In the genomic region with DNA sequence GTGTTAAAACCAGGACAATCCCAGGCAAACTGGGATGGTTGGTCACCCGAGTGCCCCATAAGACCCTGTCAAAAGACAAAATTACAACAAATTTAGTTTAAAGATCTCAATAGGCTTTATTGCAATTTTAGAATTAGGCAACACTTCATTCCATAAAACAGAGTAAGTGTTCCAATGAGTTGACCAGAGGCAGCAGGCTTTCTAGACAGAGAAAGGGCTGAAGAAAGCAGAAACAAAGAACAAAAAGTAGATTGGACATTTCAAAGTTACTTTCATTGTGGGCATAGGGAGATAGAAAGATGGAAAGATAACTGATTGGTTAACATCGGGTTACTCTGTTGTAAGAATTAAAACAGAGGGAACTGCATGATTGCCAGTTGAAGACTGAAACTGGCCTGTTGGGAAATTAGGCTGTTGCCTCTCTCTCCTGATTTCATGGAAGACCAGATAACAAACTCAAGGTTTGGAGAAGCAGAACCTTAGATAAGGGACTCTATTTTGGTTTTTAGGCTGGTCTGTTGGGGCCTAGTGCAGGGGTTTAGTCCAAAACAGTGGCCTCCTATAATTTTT, we compare ENCODE assay signal across 13 cellular contexts. TPM values are rescaled to one million over a fixed set of nuclear protein-coding genes. Genes with fewer than 3 reads are reported as not detected.
DNase-seq lines count a peak whose midpoint lies in the region; ATAC-seq, FAIRE-seq and TF ChIP-seq lines count a peak whose summit lies in the region.
"Had no signal": no experiment of that assay in that cellular context is flagged by ENCODE, and none has a peak within 500 bp of the region (broad histone marks: within the 10 kb centered on the region; RNA-seq: fewer than 3 reads in every experiment).

No MANE protein-coding gene starts in this region.

- H2AFZ ChIP-seq in mammary epithelial cell (ENCODE audit: low read depth, low read length) = no peak overlapping the region

- no peaks in the 10 kb centered on the region for H3K9me3 ChIP-seq in breast epithelium
- H3K9me3 ChIP-seq in mammary epithelial cell (replicated peaks; ENCODE audit: insufficient read depth, low read length) = no peaks in the 10 kb centered on the region
- H3K9me3 ChIP-seq in adipocyte (ENCODE audit: control insufficient read depth, low read length) = no peaks in the 10 kb centered on the region
- H3K9me3 ChIP-seq in muscle layer of duodenum (ENCODE audit: control insufficient read depth in 1 of 2, low read length in 2 of 2) = no peaks in the 10 kb centered on the region
- H3K9me3 ChIP-seq in upper lobe of left lung = no peaks in the 10 kb centered on the region

- intact Hi-C loops in breast epithelium (cut with DNase I; ENCODE audit: low total_unique reads) = no loop called here
- intact Hi-C loops in mammary epithelial cell (cut with micrococcal nuclease) = no loop called here

- H3K36me3 ChIP-seq in breast epithelium (no peaks in the 10 kb centered on the region), mammary epithelial cell (ENCODE audit: insufficient read depth, low read length) (no peaks in the 10 kb centered on the region), adipocyte (ENCODE audit: control insufficient read depth, insufficient read depth, low read length, severe bottlenecking) (no peaks in the 10 kb centered on the region), muscle layer of duodenum (ENCODE audit: control insufficient read depth in 1 of 2, insufficient read depth in 2 of 2, low read length in 2 of 2) (no peaks in the 10 kb centered on the region), upper lobe of left lung (no peaks in the 10 kb centered on the region)

- WGBS in mammary epithelial cell (ENCODE audit: low coverage, missing lambda C conversion rate) = 54% methylated on average over 2 of the region's 2 CpGs
- WGBS in upper lobe of left lung, 2 donors = 65 to 79% methylated on average over 2 of the region's 2 CpGs

- no peak overlapping the region for H3K4me3 ChIP-seq in breast epithelium
- H3K4me3 ChIP-seq in mammary epithelial cell (replicated peaks in 1 of 3; ENCODE audit: insufficient read depth in 1 of 3, low read depth in 2 of 3, low read length in 3 of 3) = no peak overlapping the region
- H3K4me3 ChIP-seq in adipocyte (ENCODE audit: low read length) = no peak overlapping the region
- no peak overlapping the region for H3K4me3 ChIP-seq in muscle layer of duodenum (ENCODE audit: low read depth in 1 of 2, low read length in 2 of 2)
- H3K4me3 ChIP-seq in upper lobe of left lung = no peak overlapping the region

- H3K27me3 ChIP-seq in breast epithelium (no peaks in the 10 kb centered on the region), mammary epithelial cell (ENCODE audit: insufficient read depth, low read length) (no peaks in the 10 kb centered on the region), adipocyte (replicated peaks; ENCODE audit: control insufficient read depth, insufficient read depth, low read length) (no peaks in the 10 kb centered on the region), muscle layer of duodenum (ENCODE audit: low read depth, low read length) (no peaks in the 10 kb centered on the region), upper lobe of left lung (no peaks in the 10 kb centered on the region)

- TF ChIP-seq EP300 in upper lobe of left lung (IDR thresholded peaks at IDR 0.05) = no peak

- no peaks in the 10 kb centered on the region for H3K79me2 ChIP-seq in mammary epithelial cell (ENCODE audit: insufficient read depth, low read length)

- H3K27ac ChIP-seq in breast epithelium (peak overlapping the region; percentile 44 to 76), mammary epithelial cell (ENCODE audit: insufficient read depth, low read depth, low read length) (no peak overlapping the region), muscle layer of duodenum (ENCODE audit: low read length) (peak overlapping the region; percentile 73), upper lobe of left lung (peak overlapping the region; percentile 27 to 80 (median 76))

- in situ Hi-C loops in mammary epithelial cell (cut with MboI; ENCODE audit: low sequenced_read_pairs in 2 of 2) = no loop called here
- in situ Hi-C loops in G401 (cut with HindIII; ENCODE audit: low sequenced_read_pairs) = no loop called here

- H3K9ac ChIP-seq in mammary epithelial cell (ENCODE audit: insufficient read depth, low read length) (no peak overlapping the region), adipocyte (ENCODE audit: low read length) (no peak overlapping the region)

- DNase-seq in breast epithelium (ENCODE audit: low spot score in 2 of 2) (no peak), mammary epithelial cell (no peak), adipocyte (ENCODE audit: low read depth) (peak; percentile 62), upper lobe of left lung (no peak), G401 (ENCODE audit: low spot score) (no peak), GM19239 (ENCODE audit: insufficient read length, low spot score) (no peak)
- DNase-seq: activated CD4-positive, alpha-beta T cell treated with anti-CD3 and anti-CD28 coated beads, Interleukin-2, amount 50 U/mL, for 48 hours; DND-41; effector CD4-positive, alpha-beta T cell; MM.1S; NCI-H510A had no signal

- H3K4me1 ChIP-seq in breast epithelium (no peaks in the 10 kb centered on the region), mammary epithelial cell (ENCODE audit: insufficient read depth, low read length) (no peaks in the 10 kb centered on the region), adipocyte (ENCODE audit: control insufficient read depth, insufficient read depth, low read length) (peaks cover 17% of the 10 kb centered on the region), muscle layer of duodenum (ENCODE audit: control insufficient read depth in 1 of 2, insufficient read depth in 2 of 2, low read length in 2 of 2) (peaks cover 4 to 11% of the 10 kb centered on the region in 2 donors), upper lobe of left lung (peaks cover 16 to 26% (median 20%) of the 10 kb centered on the region in 4 donors)

- no peak for FAIRE-seq in GM19239 (lab: Jason Lieb, UNC)

- dilution Hi-C loops in mammary epithelial cell (cut with HindIII; ENCODE audit: low sequenced_read_pairs) = no loop called here

- CTCF ChIA-PET in mammary epithelial cell (lab: Charles Lee; ENCODE audit: low non-redundant PET) = no interaction called here

- H4K20me1 ChIP-seq in mammary epithelial cell (ENCODE audit: insufficient read depth, low read length) = no peaks in the 10 kb centered on the region

- no peak overlapping the region for H3K4me2 ChIP-seq in mammary epithelial cell (ENCODE audit: insufficient read depth, low read depth, low read length)

- no peak for ATAC-seq in upper lobe of left lung (ENCODE audit: low FRiP score in 2 of 2)
- no peak for ATAC-seq in GM21360 (IDR thresholded peaks at IDR 0.05; ENCODE audit: unreplicated experiment)

- no peak for TF ChIP-seq CTCF in breast epithelium (IDR thresholded peaks at IDR 0.05)
- TF ChIP-seq CTCF in mammary epithelial cell (conservative IDR thresholded peaks at IDR 0.05 in 1 of 2, IDR thresholded peaks at IDR 0.05 in 1 of 2; ENCODE audit: extremely low read depth in 1 of 2, insufficient read depth in 1 of 2, low read depth in 1 of 2, low read length in 2 of 2) = no peak
- no peak for TF ChIP-seq CTCF in upper lobe of left lung (IDR thresholded peaks at IDR 0.05)

- no peak for TF ChIP-seq POLR2A in breast epithelium (IDR thresholded peaks at IDR 0.05)
- no peak for TF ChIP-seq POLR2A in upper lobe of left lung (IDR thresholded peaks at IDR 0.05)

- no TSS peak for BruUV-seq in mammary epithelial cell (replicated peaks; lab: Mats Ljungman, UMichigan)

RNA-seq across cellular contexts. Expression of gene ENTPD1, which starts 36.3 kb away (rescaled TPM):
- total RNA-seq in breast epithelium = 10 to 100 TPM; 17.4 to 26.9 (median 18.4) TPM
- under 1 TPM in 1 of 2 donors, not detected in 1; 0.17 TPM for total RNA-seq in mammary epithelial cell
- not detected for polyA plus RNA-seq in mammary epithelial cell
- not detected for polyA minus RNA-seq in mammary epithelial cell
- 10 to 100 TPM; 18.0 to 45.4 (median 22.3) TPM for total RNA-seq in upper lobe of left lung
- not detected in 2 replicates for total RNA-seq in G401 (2014; rRNA removed; shearing (Covaris generic))

Comparison
In these comparisons a context has a peak if more than half of its experiments do, and no peak if none do; other contexts are left out.
1. RNA of gene ENTPD1, which starts 36.3 kb away (total RNA-seq): 18.0 to 45.4 TPM in upper lobe of left lung and 17.4 to 26.9 TPM in breast epithelium; 0.17 TPM in mammary epithelial cell and not detected in G401; every median in the first group is over 10 times any median in the second.